Comparison of ENCODE assay signal across 8 cellular contexts in the genomic region with DNA sequence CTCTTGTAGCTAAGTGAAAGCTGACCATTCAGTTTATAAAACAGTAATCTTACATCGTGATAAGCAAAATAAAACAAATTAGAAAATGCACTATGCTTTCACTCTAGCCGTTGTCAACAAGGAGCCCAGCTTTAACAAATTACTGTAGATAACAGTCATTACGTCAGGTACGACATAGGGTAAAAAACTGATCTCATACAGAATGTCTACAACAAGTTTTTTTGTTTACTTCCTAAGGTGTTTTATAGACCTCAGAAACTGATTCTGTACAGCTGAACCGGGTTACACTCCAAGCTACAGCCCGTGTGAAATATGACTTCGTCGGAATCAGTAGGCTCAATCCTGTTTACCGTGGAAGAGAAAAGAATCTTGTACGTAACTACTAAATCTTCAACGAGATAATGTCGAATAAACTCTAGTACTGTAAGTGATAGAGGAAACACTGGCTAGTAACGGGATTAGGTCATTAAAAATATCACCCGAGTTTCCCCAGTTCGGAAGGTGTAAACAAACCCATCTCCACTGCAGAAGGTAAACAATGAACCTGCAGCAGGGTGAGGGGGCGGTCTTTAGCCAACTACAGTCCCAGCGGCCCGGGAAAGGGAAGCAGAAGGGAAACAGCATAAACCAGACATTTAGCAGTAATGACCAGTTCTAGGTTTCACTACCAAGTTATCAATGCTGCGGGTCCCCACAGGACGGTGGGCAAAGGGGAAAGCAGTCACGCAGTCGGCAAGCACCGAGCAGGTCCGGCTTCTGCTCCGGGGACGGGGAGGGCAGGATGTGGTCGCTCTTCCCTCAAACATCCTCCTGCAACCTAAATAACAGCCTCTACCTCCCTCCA. TPM values are rescaled to one million over a fixed set of nuclear protein-coding genes. Genes with fewer than 3 reads are reported as not detected.
DNase-seq lines count a peak whose midpoint lies in the region; FAIRE-seq and TF ChIP-seq lines count a peak whose summit lies in the region.

No MANE protein-coding gene starts in this region.

- 5 to 7% methylated on average over 19 to 27 of the region's 27 CpGs for WGBS in testis, 2 donors

- no peaks in the 10 kb centered on the region for H3K27me3 ChIP-seq in testis

- no peaks in the 10 kb centered on the region for H3K9me3 ChIP-seq in testis

- TF ChIP-seq CTCF in GM20000 (IDR thresholded peaks at IDR 0.05; ENCODE audit: extremely low read depth, missing control alignments) = no peak
- TF ChIP-seq CTCF in testis (IDR thresholded peaks at IDR 0.05) = no peak

- no peak for TF ChIP-seq POLR2A in testis (IDR thresholded peaks at IDR 0.05)

- peak overlapping the region; percentile 99 for H3K27ac ChIP-seq in testis

- intact Hi-C loops in testis (cut with DNase I; ENCODE audit: low total_unique reads) = no loop called here

- peak overlapping the region; percentile 92 to 96 for H3K4me3 ChIP-seq in testis

- no peaks in the 10 kb centered on the region for H3K36me3 ChIP-seq in testis (ENCODE audit: low read depth, missing control alignments)

- peaks cover 13% of the 10 kb centered on the region for H3K4me1 ChIP-seq in testis

- peak; percentile 50 for DNase-seq in D341Med (ENCODE audit: low spot score)
- peak; percentile 75 for DNase-seq in GM20000 (ENCODE audit: low spot score)
- peak; percentile 31 for DNase-seq in HPDE6-E6E7 (ENCODE audit: extremely low spot score)
- peak; percentile 39 for DNase-seq in RCC 7860 (ENCODE audit: low spot score)
- DNase-seq in activated gamma-delta T cell treated with anti-CD3 and anti-CD28 coated beads, Interleukin-2, amount 50 U/mL, for 16 hours (ENCODE audit: low read depth) = peak; percentile 45
- DNase-seq in globus pallidus (ENCODE audit: low spot score) = peak; percentile 59
- DNase-seq in nucleus accumbens (lab: John Stamatoyannopoulos, UW) = peak in 40 of 56 donors; percentile 6 to 82 (median 58)
- DNase-seq in testis = peak; percentile 65

- no peak for FAIRE-seq in RCC 7860 (lab: Jason Lieb, UNC)

RNA-seq across cellular contexts. Expression of a gene that starts 1.1 kb away (rescaled TPM):
- total RNA-seq in testis = 10 to 100 TPM; 57.7 to 61.8 TPM
- 14.4 TPM for polyA plus RNA-seq in testis (ENCODE audit: insufficient read depth, low read depth, low replicate concordance)

Comparison
In these comparisons a context has a peak if more than half of its experiments do, and no peak if none do; other contexts are left out.
1. Peak in every context shown above with its lines: DNase-seq, H3K4me3 ChIP-seq and H3K27ac ChIP-seq.